In genomic region chr2:196177124-196177523, GRCh38 we compare ENCODE assay signal across 13 cellular contexts. TPM values are rescaled to one million over a fixed set of nuclear protein-coding genes. Genes with fewer than 3 reads are reported as not detected.
A peak's percentile ranks its signal among the peaks of the same experiment; 100 is the strongest.
DNase-seq lines count a peak whose midpoint lies in the region; ATAC-seq, FAIRE-seq and TF ChIP-seq lines count a peak whose summit lies in the region.
"Had no signal": no experiment of that assay in that cellular context is flagged by ENCODE, and none has a peak within 500 bp of the region (broad histone marks: within the 10 kb centered on the region; RNA-seq: fewer than 3 reads in every experiment).

No MANE protein-coding gene starts in this region.

- FAIRE-seq in K562 (lab: Jason Lieb, UNC), result peak; percentile 82
- FAIRE-seq: keratinocyte had no signal

- H3K27ac ChIP-seq in Peyer's patch (peak overlapping the region; percentile 35 to 99 (median 69)), K562 (ENCODE audit: extremely low read depth, low read depth, low read length) (peak overlapping the region; percentile 46; the same call in 2 of the 3 replicates), stomach (peak overlapping the region in 3 of 5 donors; percentile 38 to 56 (median 46))
- H3K27ac ChIP-seq: body of pancreas, parathyroid adenoma had no signal

- no peaks in the 10 kb centered on the region for H3K27me3 Mint-ChIP-seq in activated T-cell treated with anti-CD3 and anti-CD28 coated beads, Interleukin-2, amount 50 U/mL, for 72 hours (ENCODE audit: low read depth)

- POLR2A ChIA-PET in K562 (lab: Yijun Ruan, JAX), result interaction anchor here (1.6 kb wide), 1 partner anchor 52 kb away, joined by 3 read pairs; no protein-coding TSS in a partner anchor

- CTCF ChIA-PET in K562 (lab: Yijun Ruan, JAX; ENCODE audit: low intra/inter-chr PET ratio), result no interaction called here

- intact Hi-C loops in K562 (cut with micrococcal nuclease) (no loop called here), stomach (cut with DNase I; ENCODE audit: low total_unique reads) (no loop called here)

- 0% methylated on average over 2 of the region's 2 CpGs for WGBS in K562 (ENCODE audit: insufficient coverage, low coverage, missing lambda C conversion rate)
- WGBS in stomach, 5 donors, result 39 to 73% (median 59%) methylated on average over 2 of the region's 2 CpGs

- no peak for TF ChIP-seq RAD21 in K562 (CRISPR knock-in tag; conservative IDR thresholded peaks at IDR 0.05 in 1 of 2, IDR thresholded peaks at IDR 0.05 in 1 of 2)

- H3K4me3 Mint-ChIP-seq in activated T-cell treated with anti-CD3 and anti-CD28 coated beads, Interleukin-2, amount 50 U/mL, for 72 hours, result peak overlapping the region; percentile 76 to 89

- no peak for TF ChIP-seq POLR2A in Peyer's patch (IDR thresholded peaks at IDR 0.05)
- no peak for TF ChIP-seq POLR2A in K562 (conservative IDR thresholded peaks at IDR 0.05)
- no peak for TF ChIP-seq POLR2A in stomach (IDR thresholded peaks at IDR 0.05)

- in situ Hi-C loops in K562 (cut with MboI), result no loop called here

- no TSS peak for BruUV-seq in K562 (replicated peaks; lab: Mats Ljungman, UMichigan)

- H4K20me1 ChIP-seq in K562 (replicated peaks; ENCODE audit: control insufficient read depth, insufficient read depth, low read length), result no peaks in the 10 kb centered on the region

- TF ChIP-seq EP300 in K562 (IDR thresholded peaks at IDR 0.05; ENCODE audit: low read length) (peak; percentile 69; the same call in 1 of the 2 replicates), stomach (IDR thresholded peaks at IDR 0.05) (no peak)

- TF ChIP-seq CTCF in Peyer's patch (IDR thresholded peaks at IDR 0.05) (no peak), K562 (IDR thresholded peaks at IDR 0.05 in 2 of 3, conservative IDR thresholded peaks at IDR 0.05 in 1 of 3; ENCODE audit: insufficient read depth in 2 of 3, low read depth in 1 of 3, low read length in 3 of 3) (no peak), stomach (IDR thresholded peaks at IDR 0.05) (no peak), BE2C (IDR thresholded peaks at IDR 0.05; ENCODE audit: low read depth, low read length) (no peak)

- H3K9me3 ChIP-seq in Peyer's patch (no peaks in the 10 kb centered on the region), K562 (replicated peaks; ENCODE audit: control insufficient read depth, insufficient read depth, low read depth, low read length) (no peaks in the 10 kb centered on the region), stomach (no peaks in the 10 kb centered on the region), BE2C (no peaks in the 10 kb centered on the region)
- H3K9me3 ChIP-seq: body of pancreas had no signal

- no peak overlapping the region for H3K9ac ChIP-seq in K562 (ENCODE audit: insufficient read depth in 1 of 2, low read depth in 2 of 2, low read length in 2 of 2)
- H3K9ac ChIP-seq: parathyroid adenoma had no signal

- H2AFZ ChIP-seq in K562 (ENCODE audit: low read depth, low read length), result no peak overlapping the region
- H2AFZ ChIP-seq: parathyroid adenoma had no signal

- no peak for DNase-seq in activated T-cell treated with anti-CD3 and anti-CD28 coated beads, Interleukin-2, amount 50 U/mL, for 72 hours
- DNase-seq in activated T-cell treated with anti-CD3 and anti-CD28 coated beads for 4 hours, result no peak
- no peak for DNase-seq in Peyer's patch
- DNase-seq in K562 (ENCODE audit: extremely low read depth in 1 of 4, low spot score in 3 of 4), result peak; percentile 58 to 69 (median 60)
- no peak for DNase-seq in stomach
- no peak for DNase-seq in BE2C
- DNase-seq: body of pancreas, NCI-H1694 treated with DMSO at 0.1 percent for 48 hours, NCI-H524 treated with DMSO at 0.1 percent for 48 hours had no signal

- no peaks in the 10 kb centered on the region for H3K9me3 Mint-ChIP-seq in activated T-cell treated with anti-CD3 and anti-CD28 coated beads, Interleukin-2, amount 50 U/mL, for 72 hours

- H3K36me3 ChIP-seq in Peyer's patch (no peaks in the 10 kb centered on the region), K562 (ENCODE audit: control insufficient read depth, insufficient read depth, low read length) (no peaks in the 10 kb centered on the region), stomach (no peaks in the 10 kb centered on the region), BE2C (no peaks in the 10 kb centered on the region)

- H3K4me1 ChIP-seq in Peyer's patch (peaks cover 0 to 6% (median 2%) of the 10 kb centered on the region in 4 donors), K562 (replicated peaks in 1 of 2; ENCODE audit: control insufficient read depth in 2 of 2, insufficient read depth in 2 of 2, low read length in 2 of 2) (peaks cover 4 to 34% of the 10 kb centered on the region in 2 experiments; a peak in 2 of 5 replicates), stomach (peaks cover 0 to 10% (median 2%) of the 10 kb centered on the region in 4 donors), BE2C (no peaks in the 10 kb centered on the region)
- H3K4me1 ChIP-seq: body of pancreas, parathyroid adenoma had no signal

- no peaks in the 10 kb centered on the region for H3K79me2 ChIP-seq in K562 (ENCODE audit: control insufficient read depth, insufficient read depth, low read length)
- H3K79me2 ChIP-seq: parathyroid adenoma had no signal

- no peaks in the 10 kb centered on the region for H3K27me3 ChIP-seq in Peyer's patch
- no peaks in the 10 kb centered on the region for H3K27me3 ChIP-seq in K562 (ENCODE audit: control insufficient read depth in 2 of 2, insufficient read depth in 2 of 2, low read length in 2 of 2)
- no peaks in the 10 kb centered on the region for H3K27me3 ChIP-seq in stomach
- H3K27me3 ChIP-seq in BE2C, result no peaks in the 10 kb centered on the region
- H3K27me3 ChIP-seq: body of pancreas had no signal

- no peaks in the 10 kb centered on the region for H3K9me1 ChIP-seq in K562 (ENCODE audit: control insufficient read depth, insufficient read depth, low read length)

- no peak for ATAC-seq in activated T-cell treated with anti-CD3 and anti-CD28 coated beads, Interleukin-2, amount 50 U/mL, for 72 hours (replicated peaks in 1 of 2)
- ATAC-seq in K562 (peak; percentile 81), GM21526 (IDR thresholded peaks at IDR 0.05; ENCODE audit: low FRiP score, unreplicated experiment) (no peak), GM21367 (IDR thresholded peaks at IDR 0.05; ENCODE audit: unreplicated experiment) (no peak)
- ATAC-seq: body of pancreas had no signal

- peaks cover 88% of the 10 kb centered on the region for H3K4me1 Mint-ChIP-seq in activated T-cell treated with anti-CD3 and anti-CD28 coated beads, Interleukin-2, amount 50 U/mL, for 72 hours (ENCODE audit: low read depth)

- peak overlapping the region; percentile 73 for H3K27ac Mint-ChIP-seq in activated T-cell treated with anti-CD3 and anti-CD28 coated beads, Interleukin-2, amount 50 U/mL, for 72 hours

- peaks cover 0 to 1% of the 10 kb centered on the region in 2 donors for H3K36me3 Mint-ChIP-seq in activated T-cell treated with anti-CD3 and anti-CD28 coated beads, Interleukin-2, amount 50 U/mL, for 72 hours (ENCODE audit: insufficient read depth in 2 of 2)

- peak overlapping the region; percentile 23; the same call in 1 of the 2 replicates for H3K4me2 ChIP-seq in K562 (ENCODE audit: insufficient read depth, low read length)

- H3K4me3 ChIP-seq in Peyer's patch (no peak overlapping the region), K562 (no peak overlapping the region), stomach (no peak overlapping the region), BE2C (ENCODE audit: low read depth, low read length) (no peak overlapping the region)
- H3K4me3 ChIP-seq: body of pancreas had no signal

TF ChIP-seq in K562, 482 proteins besides CTCF, POLR2A, EP300 and RAD21 (continues in another document):
- TF ChIP-seq NCOA4 (IDR thresholded peaks at IDR 0.05; ENCODE audit: partially characterized antibody) (no peak), ZNF175 (CRISPR knock-in tag; IDR thresholded peaks at IDR 0.05; ENCODE audit: low read depth) (no peak), MEF2A (IDR thresholded peaks at IDR 0.05; ENCODE audit: control insufficient read depth, low read depth, low read length) (no peak), HMG20B (CRISPR knock-in tag; IDR thresholded peaks at IDR 0.05) (no peak), SAFB2 (IDR thresholded peaks at IDR 0.05; ENCODE audit: borderline replicate concordance, low read depth, low read length, severe bottlenecking) (no peak), TCF7 (IDR thresholded peaks at IDR 0.05; ENCODE audit: borderline replicate concordance) (no peak)
- TF ChIP-seq, protein P1, sequence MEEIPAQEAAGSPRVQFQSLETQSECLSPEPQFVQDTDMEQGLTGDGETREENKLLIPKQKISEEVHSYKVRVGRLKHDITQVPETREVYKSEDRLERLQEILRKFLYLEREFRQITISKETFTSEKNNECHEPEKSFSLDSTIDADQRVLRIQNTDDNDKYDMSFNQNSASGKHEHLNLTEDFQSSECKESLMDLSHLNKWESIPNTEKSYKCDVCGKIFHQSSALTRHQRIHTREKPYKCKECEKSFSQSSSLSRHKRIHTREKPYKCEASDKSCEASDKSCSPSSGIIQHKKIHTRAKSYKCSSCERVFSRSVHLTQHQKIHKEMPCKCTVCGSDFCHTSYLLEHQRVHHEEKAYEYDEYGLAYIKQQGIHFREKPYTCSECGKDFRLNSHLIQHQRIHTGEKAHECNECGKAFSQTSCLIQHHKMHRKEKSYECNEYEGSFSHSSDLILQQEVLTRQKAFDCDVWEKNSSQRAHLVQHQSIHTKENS (CRISPR knock-in tag; IDR thresholded peaks at IDR 0.05), result no peak

RNA-seq across cellular contexts. Expression of gene STK17B, which starts 5.7 kb away (rescaled TPM):
- 100 to 1,000 TPM; 279 to 280 TPM for total RNA-seq in activated T-cell treated with anti-CD3 and anti-CD28 coated beads, Interleukin-2, amount 50 U/mL, for 72 hours
- total RNA-seq in Peyer's patch (100 to 1,000 TPM in 1 of 4 donors, 10 to 100 TPM in 3; 47.3 to 123 (median 56.3) TPM), K562 (2014; rRNA removed) (8.2 and 8.5 TPM in 2 replicates), K562 (2014; rRNA removed; fragmentation: Illumina TruSeq; extraction: Trizol) (13.1 and 17.5 TPM in 2 replicates), K562 (2015; rRNA removed; fragmentation: Illumina TruSeq; extraction: Trizol) (15.2 and 17.7 TPM in 2 replicates), K562 (2021) (9.5 and 10.6 TPM in 2 replicates), stomach (10 to 100 TPM in 4 of 5 donors, 1 to 10 TPM in 1; 9.3 to 76.4 (median 18.7) TPM)
- total RNA-seq in K562 (2011; cell fraction: chromatin; rRNA removed; ENCODE audit: low replicate concordance), result 7.1 and 33.2 TPM in 2 replicates
- total RNA-seq in K562 (2011; cell fraction: nucleolus; rRNA removed), result 3.5 and 5.3 TPM in 2 replicates
- 11.3 and 18.7 TPM in 2 replicates for total RNA-seq in K562 (2011; cell fraction: nucleoplasm; rRNA removed)
- polyA plus RNA-seq in K562 (2011; rRNA removed) (10.0 and 11.7 TPM in 2 replicates), K562 (2014; fragmentation: Illumina TruSeq; extraction: Trizol) (6.6 and 7.6 TPM in 2 replicates), K562 (2014; fragmentation: Nextera tagmentation; extraction: Ambion mirVana) (1 to 10 TPM; 2.3 to 3.0 TPM), K562 (2014; rRNA removed) (4.5 TPM in 2 replicates), stomach (1 to 10 TPM; 3.4 to 8.6 (median 7.9) TPM)
- 1.4 and 2.8 TPM in 2 replicates for polyA plus RNA-seq in K562 (2011; cell fraction: cytosol; rRNA removed)
- 2.9 and 5.0 TPM in 2 replicates for polyA plus RNA-seq in K562 (2011; cell fraction: nucleus; rRNA removed)
- polyA plus RNA-seq in K562 (2012), result 6.2 and 7.9 TPM in 2 replicates
- 18.0 and 24.4 TPM in 2 replicates for polyA minus RNA-seq in K562 (2011; rRNA and poly(A)+ RNA removed)
- polyA minus RNA-seq in K562 (2011; cell fraction: cytosol; rRNA and poly(A)+ RNA removed), result 7.1 and 7.9 TPM in 2 replicates
- 8.5 and 15.6 TPM in 2 replicates for polyA minus RNA-seq in K562 (2011; cell fraction: nucleus; rRNA and poly(A)+ RNA removed)
- polyA plus RNA-seq in BE2C (2012; ENCODE audit: insufficient read depth, insufficient read length, low read depth), result 2.3 TPM

Comparison
In these comparisons a context has a peak if more than half of its experiments do, and no peak if none do; other contexts are left out.
1. DNase-seq: peak in K562 (4 of 4); none in activated T-cell treated with anti-CD3 and anti-CD28 coated beads, Interleukin-2, amount 50 U/mL, for 72 hours (0 of 2), activated T-cell treated with anti-CD3 and anti-CD28 coated beads for 4 hours (single experiment), Peyer's patch (0 of 3), stomach (single experiment) and BE2C (single experiment).
2. Peak in every context shown above with its lines, with median percentiles within 50 percentile points of each other: H3K27ac ChIP-seq.